In genomic region chr9:109109962-109110325, GRCh38 we compare ENCODE assay signal across 8 cellular contexts. TPM values are rescaled to one million over a fixed set of nuclear protein-coding genes. Genes with fewer than 3 reads are reported as not detected.
DNase-seq lines count a peak whose midpoint lies in the region; ATAC-seq and TF ChIP-seq lines count a peak whose summit lies in the region.

No MANE protein-coding gene starts in this region.

- H3K27me3 Mint-ChIP-seq in activated CD8-positive, alpha-beta memory T cell treated with anti-CD3 and anti-CD28 coated beads, Interleukin-2, amount 10 ng/mL, durations not matched to agents 7 days and 5 days: no peaks in the 10 kb centered on the region
- H3K27me3 Mint-ChIP-seq in activated naive CD8-positive, alpha-beta T cell treated with anti-CD3 and anti-CD28 coated beads for 36 hours: no peaks in the 10 kb centered on the region

- DNase-seq in activated CD8-positive, alpha-beta memory T cell treated with anti-CD3 and anti-CD28 coated beads, Interleukin-2, amount 10 ng/mL, durations not matched to agents 7 days and 5 days: no peak
- no peak for DNase-seq in activated CD8-positive, alpha-beta memory T cell treated with anti-CD3 and anti-CD28 coated beads, Interleukin-2, amount 50 U/mL, for 48 hours
- DNase-seq in activated naive CD8-positive, alpha-beta T cell treated with anti-CD3 and anti-CD28 coated beads for 36 hours: no peak
- peak; percentile 23 for DNase-seq in kidney glomerular epithelial cell (lab: John Stamatoyannopoulos, UW)
- DNase-seq in thoracic aorta (ENCODE audit: low spot score): no peak
- no peak for DNase-seq in activated effector memory CD4-positive, alpha-beta T cell treated with Interleukin-2 at 50 U/mL for 16 hours
- no peak for DNase-seq in SIG-M5 (lab: John Stamatoyannopoulos, UW)
- no peak for DNase-seq in activated CD8-positive, alpha-beta memory T cell treated with anti-CD3 and anti-CD28 coated beads for 24 hours

- H3K27ac ChIP-seq in thoracic aorta: peak overlapping the region; percentile 62 to 80

- no peak for TF ChIP-seq CTCF in thoracic aorta (IDR thresholded peaks at IDR 0.05)

- H3K4me1 ChIP-seq in thoracic aorta (ENCODE audit: control insufficient read depth in 1 of 2, low read depth in 2 of 2): peaks cover 63 to 92% of the 10 kb centered on the region in 2 donors

- peaks cover 57% of the 10 kb centered on the region for H3K4me1 Mint-ChIP-seq in activated CD8-positive, alpha-beta memory T cell treated with anti-CD3 and anti-CD28 coated beads, Interleukin-2, amount 10 ng/mL, durations not matched to agents 7 days and 5 days
- H3K4me1 Mint-ChIP-seq in activated naive CD8-positive, alpha-beta T cell treated with anti-CD3 and anti-CD28 coated beads for 36 hours: peaks cover 78% of the 10 kb centered on the region

- no peaks in the 10 kb centered on the region for H3K27me3 ChIP-seq in thoracic aorta (replicated peaks; ENCODE audit: insufficient read depth)

- H3K9me3 ChIP-seq in thoracic aorta: no peaks in the 10 kb centered on the region

- H3K27ac Mint-ChIP-seq in activated CD8-positive, alpha-beta memory T cell treated with anti-CD3 and anti-CD28 coated beads, Interleukin-2, amount 10 ng/mL, durations not matched to agents 7 days and 5 days: peak overlapping the region; percentile 66
- peak overlapping the region; percentile 94 for H3K27ac Mint-ChIP-seq in activated naive CD8-positive, alpha-beta T cell treated with anti-CD3 and anti-CD28 coated beads for 36 hours

- H3K36me3 ChIP-seq in thoracic aorta: no peaks in the 10 kb centered on the region

- H3K4me3 Mint-ChIP-seq in activated CD8-positive, alpha-beta memory T cell treated with anti-CD3 and anti-CD28 coated beads, Interleukin-2, amount 10 ng/mL, durations not matched to agents 7 days and 5 days: no peak overlapping the region
- peak overlapping the region; percentile 73 for H3K4me3 Mint-ChIP-seq in activated naive CD8-positive, alpha-beta T cell treated with anti-CD3 and anti-CD28 coated beads for 36 hours

- CTCF ChIA-PET in activated CD8-positive, alpha-beta memory T cell treated with anti-CD3 and anti-CD28 coated beads, Interleukin-2, amount 10 ng/mL, durations not matched to agents 7 days and 5 days (lab: Charles Lee): no interaction called here

- H3K9me3 Mint-ChIP-seq in activated CD8-positive, alpha-beta memory T cell treated with anti-CD3 and anti-CD28 coated beads, Interleukin-2, amount 10 ng/mL, durations not matched to agents 7 days and 5 days (ENCODE audit: low read depth): no peaks in the 10 kb centered on the region
- H3K9me3 Mint-ChIP-seq in activated naive CD8-positive, alpha-beta T cell treated with anti-CD3 and anti-CD28 coated beads for 36 hours: no peaks in the 10 kb centered on the region

- H3K4me3 ChIP-seq in thoracic aorta: peak overlapping the region; percentile 39

- ATAC-seq in activated CD8-positive, alpha-beta memory T cell treated with anti-CD3 and anti-CD28 coated beads, Interleukin-2, amount 10 ng/mL, durations not matched to agents 7 days and 5 days: no peak
- no peak for ATAC-seq in thoracic aorta (ENCODE audit: insufficient number of reproducible peaks, low FRiP score, low read depth)

- H3K36me3 Mint-ChIP-seq in activated CD8-positive, alpha-beta memory T cell treated with anti-CD3 and anti-CD28 coated beads, Interleukin-2, amount 10 ng/mL, durations not matched to agents 7 days and 5 days: peaks cover 26% of the 10 kb centered on the region
- peaks cover 35% of the 10 kb centered on the region for H3K36me3 Mint-ChIP-seq in activated naive CD8-positive, alpha-beta T cell treated with anti-CD3 and anti-CD28 coated beads for 36 hours

RNA-seq across cellular contexts. Expression of gene TMEM245, which starts 9.8 kb away (rescaled TPM):
- total RNA-seq in activated CD8-positive, alpha-beta memory T cell treated with anti-CD3 and anti-CD28 coated beads, Interleukin-2, amount 10 ng/mL, durations not matched to agents 7 days and 5 days: 10 to 100 TPM; 25.9 to 39.2 TPM
- 10 to 100 TPM; 30.4 to 32.7 TPM for total RNA-seq in activated naive CD8-positive, alpha-beta T cell treated with anti-CD3 and anti-CD28 coated beads for 36 hours
- total RNA-seq in thoracic aorta: 10 to 100 TPM; 76.5 to 95.4 TPM

RNA-seq across cellular contexts. Expression of gene FRRS1L, which starts 57.1 kb away (rescaled TPM):
- not detected for total RNA-seq in activated CD8-positive, alpha-beta memory T cell treated with anti-CD3 and anti-CD28 coated beads, Interleukin-2, amount 10 ng/mL, durations not matched to agents 7 days and 5 days
- total RNA-seq in activated naive CD8-positive, alpha-beta T cell treated with anti-CD3 and anti-CD28 coated beads for 36 hours: not detected
- 1 to 10 TPM in 1 of 2 donors, under 1 TPM in 1; 0.81 to 1.1 TPM for total RNA-seq in thoracic aorta
